In genomic region chr1:219958875-219959417, GRCh38 we compare ENCODE assay signal across 1 cellular context.
TF ChIP-seq lines count a peak whose summit lies in the region.

No MANE protein-coding gene starts in this region.

TF ChIP-seq in HEK293, 187 proteins besides CTCF, POLR2A, EP300 and RAD21 (continued from another document and continues in another):
- no peak for TF ChIP-seq ZNF704 (tag by site-specific recombination; IDR thresholded peaks at IDR 0.05)
- TF ChIP-seq ZNF623 (tag by site-specific recombination; IDR thresholded peaks at IDR 0.05): no peak
- TF ChIP-seq ZBTB6 (tag by site-specific recombination; IDR thresholded peaks at IDR 0.05): no peak
- peak; percentile 52; the same call in 1 of the 2 replicates for TF ChIP-seq ZNF391 (tag by site-specific recombination; IDR thresholded peaks at IDR 0.05; ENCODE audit: borderline replicate concordance, low read depth)
- peak; percentile 64 for TF ChIP-seq BCL6B (tag by site-specific recombination; IDR thresholded peaks at IDR 0.05)
- no peak for TF ChIP-seq SP2 (tag by site-specific recombination; IDR thresholded peaks at IDR 0.05)
- TF ChIP-seq ZNF768 (tag by site-specific recombination; IDR thresholded peaks at IDR 0.05): no peak
- 0 out of 2 replicates have a peak, but pooled peaks have one; percentile 30 for TF ChIP-seq GFI1B (tag by site-specific recombination; IDR thresholded peaks at IDR 0.05)
- TF ChIP-seq ZNF426 (tag by site-specific recombination; IDR thresholded peaks at IDR 0.05): no peak
- no peak for TF ChIP-seq ZBTB1 (tag by site-specific recombination; IDR thresholded peaks at IDR 0.05)
- TF ChIP-seq ZNF221 (tag by site-specific recombination; IDR thresholded peaks at IDR 0.05; ENCODE audit: borderline replicate concordance): no peak
- TF ChIP-seq ZNF138 (tag by site-specific recombination; IDR thresholded peaks at IDR 0.05; ENCODE audit: borderline replicate concordance): no peak
- no peak for TF ChIP-seq HOXA7 (CRISPR knock-in tag; IDR thresholded peaks at IDR 0.05; ENCODE audit: borderline replicate concordance)
- TF ChIP-seq IKZF3 (tag by site-specific recombination; IDR thresholded peaks at IDR 0.05): peak; percentile 52; the same call in 1 of the 2 replicates
- 0 out of 2 replicates have a peak, but pooled peaks have one; percentile 41 for TF ChIP-seq ZNF76 (tag by site-specific recombination; IDR thresholded peaks at IDR 0.05; ENCODE audit: borderline replicate concordance, low read depth)
- TF ChIP-seq BCL11B (tag by site-specific recombination; IDR thresholded peaks at IDR 0.05; ENCODE audit: low read depth): peak; percentile 87
- no peak for TF ChIP-seq ZNF202 (tag by site-specific recombination; IDR thresholded peaks at IDR 0.05; ENCODE audit: borderline replicate concordance)
- TF ChIP-seq ZNF792 (tag by site-specific recombination; IDR thresholded peaks at IDR 0.05): no peak
- peak; percentile 84; the same call in 1 of the 2 replicates for TF ChIP-seq ZNF580 (tag by site-specific recombination; IDR thresholded peaks at IDR 0.05)
- no peak for TF ChIP-seq REPIN1 (tag by site-specific recombination; IDR thresholded peaks at IDR 0.05; ENCODE audit: low read depth)
- peak; percentile 76; the same call in 1 of the 2 replicates for TF ChIP-seq TSHZ1 (tag by site-specific recombination; IDR thresholded peaks at IDR 0.05; ENCODE audit: borderline replicate concordance)
- TF ChIP-seq ZEB2 (tag by site-specific recombination; IDR thresholded peaks at IDR 0.05): peak; percentile 60
- TF ChIP-seq ZSCAN23 (tag by site-specific recombination; IDR thresholded peaks at IDR 0.05): no peak
- no peak for TF ChIP-seq ZNF248 (tag by site-specific recombination; IDR thresholded peaks at IDR 0.05)
- no peak for TF ChIP-seq ZNF211 (tag by site-specific recombination; IDR thresholded peaks at IDR 0.05; ENCODE audit: low read depth)
- TF ChIP-seq ZSCAN30 (tag by site-specific recombination; IDR thresholded peaks at IDR 0.05): peak; percentile 69; the same call in 1 of the 2 replicates
- no peak for TF ChIP-seq PATZ1 (tag by site-specific recombination; IDR thresholded peaks at IDR 0.05)
- TF ChIP-seq ZNF184 (tag by site-specific recombination; IDR thresholded peaks at IDR 0.05): no peak
- no peak for TF ChIP-seq ZNF311 (tag by site-specific recombination; IDR thresholded peaks at IDR 0.05; ENCODE audit: borderline replicate concordance)
- no peak for TF ChIP-seq KLF1 (tag by site-specific recombination; IDR thresholded peaks at IDR 0.05)
- no peak for TF ChIP-seq REST (tag by site-specific recombination; IDR thresholded peaks at IDR 0.05)
- TF ChIP-seq GLIS1 (tag by site-specific recombination; IDR thresholded peaks at IDR 0.05): no peak; the same call in 1 of the 2 replicates
- no peak for TF ChIP-seq ZNF274 (IDR thresholded peaks at IDR 0.05; ENCODE audit: low read length)
- no peak for TF ChIP-seq ZNF274 (tag by site-specific recombination; IDR thresholded peaks at IDR 0.05; ENCODE audit: borderline replicate concordance)
- no peak for TF ChIP-seq ZBTB26 (tag by site-specific recombination; optimal IDR thresholded peaks at IDR 0.05)
- no peak for TF ChIP-seq ELK4 (IDR thresholded peaks at IDR 0.05; ENCODE audit: borderline replicate concordance, low read depth, low read length)
- TF ChIP-seq ZNF600 (tag by site-specific recombination; IDR thresholded peaks at IDR 0.05): peak; percentile 86
- no peak for TF ChIP-seq ZNF302 (tag by site-specific recombination; IDR thresholded peaks at IDR 0.05; ENCODE audit: low read depth)
- peak; percentile 50 for TF ChIP-seq WT1 (tag by site-specific recombination; IDR thresholded peaks at IDR 0.05)
- no peak for TF ChIP-seq HOXC10 (CRISPR knock-in tag; IDR thresholded peaks at IDR 0.05)
- no peak for TF ChIP-seq ZNF701 (tag by site-specific recombination; IDR thresholded peaks at IDR 0.05)
- no peak for TF ChIP-seq SP3 (tag by site-specific recombination; IDR thresholded peaks at IDR 0.05)
- peak; percentile 94 for TF ChIP-seq ZBTB17 (tag by site-specific recombination; IDR thresholded peaks at IDR 0.05)
- no peak for TF ChIP-seq ZNF548 (tag by site-specific recombination; IDR thresholded peaks at IDR 0.05)
- no peak for TF ChIP-seq ZNF585B (tag by site-specific recombination; IDR thresholded peaks at IDR 0.05)
- TF ChIP-seq ZNF404 (tag by site-specific recombination; IDR thresholded peaks at IDR 0.05): no peak
- TF ChIP-seq ZBTB20 (tag by site-specific recombination; IDR thresholded peaks at IDR 0.05): no peak
- TF ChIP-seq ZBTB21 (tag by site-specific recombination; IDR thresholded peaks at IDR 0.05): no peak
- TF ChIP-seq ZBTB10 (tag by site-specific recombination; IDR thresholded peaks at IDR 0.05): no peak
